Comparison of ENCODE assay signal across 30 cellular contexts in the genomic region with DNA sequence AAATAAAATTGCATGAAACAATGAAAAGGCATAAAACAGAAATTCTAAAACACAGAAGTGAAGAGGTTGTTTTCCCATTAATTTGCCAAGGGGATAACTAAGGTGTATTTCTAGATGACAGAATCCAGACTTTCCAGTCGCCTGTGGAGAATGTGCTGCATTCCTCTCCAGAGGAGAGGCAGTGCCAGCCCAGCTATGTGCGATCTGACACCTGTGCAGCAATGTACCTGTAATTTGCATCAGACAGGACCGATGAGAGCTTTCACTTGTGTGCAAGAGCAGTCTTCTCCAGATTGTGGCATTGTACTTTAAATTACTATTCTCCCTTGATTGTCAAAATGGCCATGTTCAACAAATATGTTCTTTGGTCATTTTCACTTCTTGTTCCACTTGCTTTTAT. TPM values are rescaled to one million over a fixed set of nuclear protein-coding genes. Genes with fewer than 3 reads are reported as not detected.
"Had no signal": no experiment of that assay in that cellular context is flagged by ENCODE, and none has a peak within 500 bp of the region (broad histone marks: within the 10 kb centered on the region; RNA-seq: fewer than 3 reads in every experiment).

No MANE protein-coding gene starts in this region.

- H3K27ac ChIP-seq: adrenal gland, ascending aorta, brain microvascular endothelial cell, hepatocyte, neural progenitor cell, stomach, suprapubic skin, transverse colon had no signal

- H3K36me3 ChIP-seq: adrenal gland, ascending aorta, brain microvascular endothelial cell, neural progenitor cell, stomach, suprapubic skin, transverse colon had no signal

- H3K9me3 Mint-ChIP-seq: activated T-cell treated with anti-CD3 and anti-CD28 coated beads, Interleukin-2, amount 50 U/mL, for 24 hours; activated T-helper 2 cell treated with anti-CD3 and anti-CD28 coated beads, Interferon-gamma antibody, Interleukin-2, Interleukin-4, amounts not matched to agents 10 μg/mL and 5 μg/mL and 100 μg/mL, durations not matched to agents 14 hours and 24 hours and 36 hours had no signal

- H3K4me3 ChIP-seq: adrenal gland, ascending aorta, hepatocyte, lung, neural progenitor cell, stomach, suprapubic skin, transverse colon had no signal

- H3K27me3 ChIP-seq: adrenal gland, ascending aorta, brain microvascular endothelial cell, hepatocyte, neural progenitor cell, stomach, suprapubic skin, transverse colon had no signal

- H3K27ac Mint-ChIP-seq: activated naive CD8-positive, alpha-beta T cell; activated T-cell treated with anti-CD3 and anti-CD28 coated beads, Interleukin-2, amount 50 U/mL, for 24 hours; activated T-helper 2 cell treated with anti-CD3 and anti-CD28 coated beads, Interferon-gamma antibody, Interleukin-2, Interleukin-4, amounts not matched to agents 10 μg/mL and 5 μg/mL and 100 μg/mL, durations not matched to agents 14 hours and 24 hours and 36 hours; dendritic cell treated with granulocyte-macrophage colony-stimulating factor and Interleukin-4, amounts not matched to agents 40 ng/mL and 50 ng/mL, for 4 days; naive thymus-derived CD8-positive, alpha-beta T cell; neural progenitor cell; stimulated activated memory B cell treated with anti-CD40 and anti-IgM and Interleukin-4, amounts not matched to agents 10 μg/mL and 1 μg/mL and 100 μg/mL, for 72 hours had no signal

- ATAC-seq: left colon; naive thymus-derived CD8-positive, alpha-beta T cell; sciatic nerve; stimulated activated memory B cell treated with anti-CD40 and anti-IgM and Interleukin-4, amounts not matched to agents 10 μg/mL and 1 μg/mL and 100 μg/mL, for 72 hours had no signal

- H3K27me3 Mint-ChIP-seq: activated naive CD8-positive, alpha-beta T cell; activated T-cell treated with anti-CD3 and anti-CD28 coated beads, Interleukin-2, amount 50 U/mL, for 24 hours; dendritic cell treated with granulocyte-macrophage colony-stimulating factor and Interleukin-4, amounts not matched to agents 40 ng/mL and 50 ng/mL, for 4 days; stimulated activated memory B cell treated with anti-CD40 and anti-IgM and Interleukin-4, amounts not matched to agents 10 μg/mL and 1 μg/mL and 100 μg/mL, for 72 hours had no signal

- H3K4me1 Mint-ChIP-seq: naive thymus-derived CD8-positive, alpha-beta T cell; stimulated activated memory B cell treated with anti-CD40 and anti-IgM and Interleukin-4, amounts not matched to agents 10 μg/mL and 1 μg/mL and 100 μg/mL, for 72 hours had no signal

- FAIRE-seq: endometrium, small intestine had no signal

- DNase-seq: activated CD4-positive, alpha-beta T cell treated with anti-CD3 and anti-CD28 coated beads, Interleukin-2, amount 50 U/mL, for 4 hours; activated CD8-positive, alpha-beta memory T cell treated with anti-CD3 and anti-CD28 coated beads for 24 hours; activated CD8-positive, alpha-beta memory T cell treated with anti-CD3 and anti-CD28 coated beads, Interleukin-2, amount 50 U/mL, for 4 hours; activated naive CD4-positive, alpha-beta T cell; activated T-cell treated with anti-CD3 and anti-CD28 coated beads, Interleukin-2, amount 50 U/mL, for 24 hours; adrenal gland; brain microvascular endothelial cell; caudate nucleus; effector CD4-positive, alpha-beta T cell; foreskin melanocyte; glutamatergic neuron; left colon; naive thymus-derived CD8-positive, alpha-beta T cell; posterior cingulate gyrus; small intestine; stomach; T-helper 1 cell; transverse colon had no signal

- H3K4me1 ChIP-seq: adrenal gland, ascending aorta, stomach, suprapubic skin, transverse colon had no signal

- H3K9me3 ChIP-seq: adrenal gland, ascending aorta, stomach, suprapubic skin, transverse colon had no signal

- H3K4me3 Mint-ChIP-seq: activated naive CD8-positive, alpha-beta T cell; activated T-cell treated with anti-CD3 and anti-CD28 coated beads, Interleukin-2, amount 50 U/mL, for 24 hours; dendritic cell treated with granulocyte-macrophage colony-stimulating factor and Interleukin-4, amounts not matched to agents 40 ng/mL and 50 ng/mL, for 4 days; naive thymus-derived CD8-positive, alpha-beta T cell; neural progenitor cell; stimulated activated memory B cell treated with anti-CD40 and anti-IgM and Interleukin-4, amounts not matched to agents 10 μg/mL and 1 μg/mL and 100 μg/mL, for 72 hours had no signal

- H3K36me3 Mint-ChIP-seq: activated naive CD8-positive, alpha-beta T cell; naive thymus-derived CD8-positive, alpha-beta T cell; neural progenitor cell; stimulated activated memory B cell treated with anti-CD40 and anti-IgM and Interleukin-4, amounts not matched to agents 10 μg/mL and 1 μg/mL and 100 μg/mL, for 72 hours had no signal

RNA-seq across cellular contexts. Expression of a gene that starts 31.8 kb away (rescaled TPM):
- total RNA-seq: activated T-helper 2 cell treated with anti-CD3 and anti-CD28 coated beads, Interferon-gamma antibody, Interleukin-2, Interleukin-4, amounts not matched to agents 10 μg/mL and 5 μg/mL and 100 μg/mL, durations not matched to agents 14 hours and 24 hours and 36 hours; adrenal gland; ascending aorta; hepatocyte; left colon; lung; naive thymus-derived CD8-positive, alpha-beta T cell; omental fat pad; sciatic nerve; stomach; suprapubic skin; transverse colon had no signal
- polyA plus RNA-seq: adrenal gland; hepatocyte; lung; naive thymus-derived CD8-positive, alpha-beta T cell; small intestine; stomach had no signal
